Comparison of ENCODE assay signal across 38 cellular contexts in genomic region chr1:247088967-247089366, GRCh38. TPM values are rescaled to one million over a fixed set of nuclear protein-coding genes. Genes with fewer than 3 reads are reported as not detected.
"Had no signal": no experiment of that assay in that cellular context is flagged by ENCODE, and none has a peak within 500 bp of the region (broad histone marks: within the 10 kb centered on the region; RNA-seq: fewer than 3 reads in every experiment).

No MANE protein-coding gene starts in this region.

- DNase-seq: activated CD4-positive, alpha-beta memory T cell treated with anti-CD3 and anti-CD28 coated beads, Interleukin-2, amount 10 ng/mL, durations not matched to agents 7 days and 5 days; activated CD4-positive, alpha-beta T cell treated with anti-CD3 and anti-CD28 coated beads for 1 hour; activated CD4-positive, alpha-beta T cell treated with anti-CD3 and anti-CD28 coated beads for 36 hours; activated CD4-positive, alpha-beta T cell treated with anti-CD3 and anti-CD28 coated beads for 48 hours; activated CD4-positive, alpha-beta T cell treated with anti-CD3 and anti-CD28 coated beads, Interleukin-2, amount 10 ng/mL, durations not matched to agents 7 days and 5 days; activated CD4-positive, alpha-beta T cell treated with anti-CD3 and anti-CD28 coated beads, Interleukin-2, amount 50 U/mL, for 48 hours; activated CD4-positive, CD25-positive, alpha-beta regulatory T cell; activated CD8-positive, alpha-beta memory T cell treated with anti-CD3 and anti-CD28 coated beads for 24 hours; activated CD8-positive, alpha-beta memory T cell treated with anti-CD3 and anti-CD28 coated beads, Interleukin-2, amount 10 ng/mL, durations not matched to agents 7 days and 5 days; activated CD8-positive, alpha-beta memory T cell treated with anti-CD3 and anti-CD28 coated beads, Interleukin-2, amount 50 U/mL, for 48 hours; activated CD8-positive, alpha-beta T cell treated with anti-CD3 and anti-CD28 coated beads, Interleukin-2, amount 10 ng/mL, durations not matched to agents 7 days and 5 days; activated effector memory CD4-positive, alpha-beta T cell treated with Interleukin-2 at 50 U/mL for 16 hours; activated gamma-delta T cell; activated naive CD4-positive, alpha-beta T cell treated with anti-CD3 and anti-CD28 coated beads, Interleukin-2, amount 10 ng/mL, durations not matched to agents 7 days and 5 days; activated naive CD4-positive, alpha-beta T cell treated with Interleukin-2 at 50 U/mL for 16 hours; activated naive CD8-positive, alpha-beta T cell treated with anti-CD3 and anti-CD28 coated beads, Interleukin-2, amount 10 ng/mL, durations not matched to agents 7 days and 5 days; activated naive CD8-positive, alpha-beta T cell treated with anti-CD3 and anti-CD28 coated beads, Interleukin-2, amount 50 U/mL, for 24 hours; activated T-cell treated with anti-CD3 and anti-CD28 coated beads, Interleukin-2, amount 50 U/mL, for 24 hours; activated T-cell treated with anti-CD3 and anti-CD28 coated beads, Interleukin-2, amount 50 U/mL, for 48 hours; amygdala; anterior cingulate cortex; central memory CD4-positive, alpha-beta T cell; T-helper 1 cell; T-helper 2 cell; T-helper 9 cell had no signal

- H3K27me3 ChIP-seq: ascending aorta, cardiac muscle cell had no signal

- H3K27ac Mint-ChIP-seq: activated CD4-positive, alpha-beta memory T cell treated with anti-CD3 and anti-CD28 coated beads, Interleukin-2, amount 10 ng/mL, durations not matched to agents 7 days and 5 days; activated CD4-positive, alpha-beta T cell treated with anti-CD3 and anti-CD28 coated beads for 36 hours; activated CD4-positive, alpha-beta T cell treated with anti-CD3 and anti-CD28 coated beads, Interleukin-2, amount 10 ng/mL, durations not matched to agents 7 days and 5 days; activated CD8-positive, alpha-beta memory T cell treated with anti-CD3 and anti-CD28 coated beads, Interleukin-2, amount 10 ng/mL, durations not matched to agents 7 days and 5 days; activated CD8-positive, alpha-beta T cell treated with anti-CD3 and anti-CD28 coated beads, Interleukin-2, amount 10 ng/mL, durations not matched to agents 7 days and 5 days; activated naive CD4-positive, alpha-beta T cell treated with anti-CD3 and anti-CD28 coated beads, Interleukin-2, amount 10 ng/mL, durations not matched to agents 7 days and 5 days; activated naive CD4-positive, alpha-beta T cell treated with anti-CD3 and anti-CD28 coated beads, Interleukin-2, amount 50 U/mL, for 24 hours; activated naive CD8-positive, alpha-beta T cell; activated naive CD8-positive, alpha-beta T cell treated with anti-CD3 and anti-CD28 coated beads, Interleukin-2, amount 10 ng/mL, durations not matched to agents 7 days and 5 days; activated naive CD8-positive, alpha-beta T cell treated with anti-CD3 and anti-CD28 coated beads, Interleukin-2, amount 50 U/mL, for 24 hours; activated T-cell treated with anti-CD3 and anti-CD28 coated beads, Interleukin-2, amount 50 U/mL, for 24 hours; activated T-helper 2 cell treated with anti-CD3 and anti-CD28 coated beads, Interferon-gamma antibody, Interleukin-2, Interleukin-4, amounts not matched to agents 10 μg/mL and 5 μg/mL and 100 μg/mL, durations not matched to agents 14 hours and 24 hours and 36 hours; brain; T-helper 1 cell treated with Interleukin-12 subunit alpha and Interleukin-12 subunit beta and Interleukin-4 antibody, amounts not matched to agents 30 μg/mL and 1 μg/mL, for 36 hours; T-helper 2 cell treated with Interferon-gamma antibody and Interleukin-4, amounts not matched to agents 5 μg/mL and 100 μg/mL, for 36 hours; WTC11 had no signal

- H3K27me3 Mint-ChIP-seq: activated CD4-positive, alpha-beta memory T cell treated with anti-CD3 and anti-CD28 coated beads, Interleukin-2, amount 10 ng/mL, durations not matched to agents 7 days and 5 days; activated CD4-positive, alpha-beta T cell treated with anti-CD3 and anti-CD28 coated beads for 36 hours; activated CD4-positive, alpha-beta T cell treated with anti-CD3 and anti-CD28 coated beads, Interleukin-2, amount 10 ng/mL, durations not matched to agents 7 days and 5 days; activated CD8-positive, alpha-beta memory T cell treated with anti-CD3 and anti-CD28 coated beads, Interleukin-2, amount 10 ng/mL, durations not matched to agents 7 days and 5 days; activated naive CD4-positive, alpha-beta T cell treated with anti-CD3 and anti-CD28 coated beads, Interleukin-2, amount 10 ng/mL, durations not matched to agents 7 days and 5 days; activated naive CD4-positive, alpha-beta T cell treated with anti-CD3 and anti-CD28 coated beads, Interleukin-2, amount 50 U/mL, for 24 hours; activated naive CD8-positive, alpha-beta T cell; activated naive CD8-positive, alpha-beta T cell treated with anti-CD3 and anti-CD28 coated beads, Interleukin-2, amount 10 ng/mL, durations not matched to agents 7 days and 5 days; activated T-cell treated with anti-CD3 and anti-CD28 coated beads, Interleukin-2, amount 50 U/mL, for 24 hours had no signal

- FAIRE-seq: bronchial epithelial cell, TTC549 had no signal

- H3K4me1 Mint-ChIP-seq: activated CD4-positive, alpha-beta memory T cell treated with anti-CD3 and anti-CD28 coated beads, Interleukin-2, amount 10 ng/mL, durations not matched to agents 7 days and 5 days; activated CD4-positive, alpha-beta T cell treated with anti-CD3 and anti-CD28 coated beads for 36 hours; activated CD4-positive, alpha-beta T cell treated with anti-CD3 and anti-CD28 coated beads, Interleukin-2, amount 10 ng/mL, durations not matched to agents 7 days and 5 days; activated CD8-positive, alpha-beta memory T cell treated with anti-CD3 and anti-CD28 coated beads, Interleukin-2, amount 10 ng/mL, durations not matched to agents 7 days and 5 days; activated naive CD4-positive, alpha-beta T cell treated with anti-CD3 and anti-CD28 coated beads, Interleukin-2, amount 10 ng/mL, durations not matched to agents 7 days and 5 days; activated naive CD4-positive, alpha-beta T cell treated with anti-CD3 and anti-CD28 coated beads, Interleukin-2, amount 50 U/mL, for 24 hours; activated naive CD8-positive, alpha-beta T cell treated with anti-CD3 and anti-CD28 coated beads, Interleukin-2, amount 10 ng/mL, durations not matched to agents 7 days and 5 days; activated naive CD8-positive, alpha-beta T cell treated with anti-CD3 and anti-CD28 coated beads, Interleukin-2, amount 50 U/mL, for 24 hours; brain had no signal

- ATAC-seq: activated CD4-positive, alpha-beta T cell treated with anti-CD3 and anti-CD28 coated beads for 36 hours; activated CD4-positive, CD25-positive, alpha-beta regulatory T cell treated with anti-CD3 and anti-CD28 coated beads, Interleukin-2, amount 50 U/mL, for 24 hours; activated CD8-positive, alpha-beta memory T cell treated with anti-CD3 and anti-CD28 coated beads, Interleukin-2, amount 10 ng/mL, durations not matched to agents 7 days and 5 days; activated CD8-positive, alpha-beta T cell treated with anti-CD3 and anti-CD28 coated beads, Interleukin-2, amount 10 ng/mL, durations not matched to agents 7 days and 5 days; activated naive CD8-positive, alpha-beta T cell treated with anti-CD3 and anti-CD28 coated beads, Interleukin-2, amount 50 U/mL, for 24 hours had no signal

- H3K4me1 ChIP-seq: ascending aorta had no signal

- H3K9me3 Mint-ChIP-seq: activated naive CD4-positive, alpha-beta T cell treated with anti-CD3 and anti-CD28 coated beads, Interleukin-2, amount 50 U/mL, for 24 hours had no signal

- H3K4me3 Mint-ChIP-seq: activated CD4-positive, alpha-beta memory T cell treated with anti-CD3 and anti-CD28 coated beads, Interleukin-2, amount 10 ng/mL, durations not matched to agents 7 days and 5 days; activated CD4-positive, alpha-beta T cell treated with anti-CD3 and anti-CD28 coated beads for 36 hours; activated CD4-positive, alpha-beta T cell treated with anti-CD3 and anti-CD28 coated beads, Interleukin-2, amount 10 ng/mL, durations not matched to agents 7 days and 5 days; activated CD8-positive, alpha-beta memory T cell treated with anti-CD3 and anti-CD28 coated beads, Interleukin-2, amount 10 ng/mL, durations not matched to agents 7 days and 5 days; activated CD8-positive, alpha-beta T cell treated with anti-CD3 and anti-CD28 coated beads, Interleukin-2, amount 10 ng/mL, durations not matched to agents 7 days and 5 days; activated naive CD4-positive, alpha-beta T cell treated with anti-CD3 and anti-CD28 coated beads, Interleukin-2, amount 10 ng/mL, durations not matched to agents 7 days and 5 days; activated naive CD4-positive, alpha-beta T cell treated with anti-CD3 and anti-CD28 coated beads, Interleukin-2, amount 50 U/mL, for 24 hours; activated naive CD8-positive, alpha-beta T cell; activated naive CD8-positive, alpha-beta T cell treated with anti-CD3 and anti-CD28 coated beads, Interleukin-2, amount 10 ng/mL, durations not matched to agents 7 days and 5 days; activated naive CD8-positive, alpha-beta T cell treated with anti-CD3 and anti-CD28 coated beads, Interleukin-2, amount 50 U/mL, for 24 hours; activated T-cell treated with anti-CD3 and anti-CD28 coated beads, Interleukin-2, amount 50 U/mL, for 24 hours; brain; T-helper 1 cell treated with Interleukin-12 subunit alpha and Interleukin-12 subunit beta and Interleukin-4 antibody, amounts not matched to agents 30 μg/mL and 1 μg/mL, for 36 hours; T-helper 2 cell treated with Interferon-gamma antibody and Interleukin-4, amounts not matched to agents 5 μg/mL and 100 μg/mL, for 36 hours; WTC11 had no signal

- H3K36me3 Mint-ChIP-seq: activated CD8-positive, alpha-beta memory T cell treated with anti-CD3 and anti-CD28 coated beads, Interleukin-2, amount 10 ng/mL, durations not matched to agents 7 days and 5 days; activated naive CD4-positive, alpha-beta T cell treated with anti-CD3 and anti-CD28 coated beads, Interleukin-2, amount 10 ng/mL, durations not matched to agents 7 days and 5 days; activated naive CD8-positive, alpha-beta T cell; WTC11 had no signal

- H3K36me3 ChIP-seq: ascending aorta, cardiac muscle cell had no signal

- H3K27ac ChIP-seq: ascending aorta, cardiac muscle cell, VCaP had no signal

- H3K4me3 ChIP-seq: ascending aorta, cardiac muscle cell had no signal

RNA-seq across cellular contexts. Expression of gene ZNF670, which starts 10.4 kb away (rescaled TPM):
- total RNA-seq: ascending aorta had no signal
